ENCODE assay signal across 23 cellular contexts in the genomic region with DNA sequence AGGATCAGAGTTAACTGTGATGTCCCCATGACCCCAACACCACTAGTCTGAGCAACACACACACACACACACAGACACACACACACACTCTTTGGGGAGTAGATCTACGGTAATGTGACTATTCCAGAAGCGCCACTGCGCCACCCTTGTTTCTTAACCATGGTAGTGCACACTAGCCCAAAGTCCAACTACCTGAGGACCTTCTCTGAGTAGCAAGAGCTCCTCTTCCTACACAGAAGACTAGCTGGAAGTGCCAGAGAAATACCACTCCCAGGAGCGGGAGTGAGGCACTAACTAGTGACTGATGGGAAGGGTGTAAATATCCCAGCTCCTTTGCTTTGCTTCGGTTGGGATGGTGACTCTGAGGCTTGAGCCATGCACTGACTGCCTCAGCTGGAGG.
"Had no signal": no experiment of that assay in that cellular context is flagged by ENCODE, and none has a peak within 500 bp of the region (broad histone marks: within the 10 kb centered on the region; RNA-seq: fewer than 3 reads in every experiment).

No MANE protein-coding gene starts in this region.

- H3K4me1 ChIP-seq: colonic mucosa, esophagus squamous epithelium, gastrocnemius medialis, heart right ventricle, left lung, lower lobe of right lung had no signal

- H3K4me3 ChIP-seq: colonic mucosa, esophagus squamous epithelium, gastrocnemius medialis, heart right ventricle, left lung, lower lobe of right lung, mucosa of descending colon had no signal

- H3K9me3 Mint-ChIP-seq: dendritic cell treated with granulocyte-macrophage colony-stimulating factor and Interleukin-4, amounts not matched to agents 40 ng/mL and 50 ng/mL, for 4 days; effector memory CD8-positive, alpha-beta T cell; memory B cell; mesothelial cell of epicardium; naive B cell; naive thymus-derived CD8-positive, alpha-beta T cell had no signal

- H3K36me3 Mint-ChIP-seq: memory B cell, mesothelial cell of epicardium had no signal

- H3K27ac Mint-ChIP-seq: dendritic cell treated with granulocyte-macrophage colony-stimulating factor and Interleukin-4, amounts not matched to agents 40 ng/mL and 50 ng/mL, for 4 days; effector memory CD8-positive, alpha-beta T cell; memory B cell; mesothelial cell of epicardium; naive thymus-derived CD8-positive, alpha-beta T cell had no signal

- ATAC-seq: effector memory CD8-positive, alpha-beta T cell; gastrocnemius medialis; heart right ventricle; left cardiac atrium; left lung; left ventricle myocardium superior; lower lobe of right lung; mucosa of descending colon; naive thymus-derived CD8-positive, alpha-beta T cell had no signal

- H3K36me3 ChIP-seq: colonic mucosa, esophagus squamous epithelium, gastrocnemius medialis, heart right ventricle, left lung, lower lobe of right lung had no signal

- H3K27me3 Mint-ChIP-seq: dendritic cell treated with granulocyte-macrophage colony-stimulating factor and Interleukin-4, amounts not matched to agents 40 ng/mL and 50 ng/mL, for 4 days; memory B cell; naive B cell; naive thymus-derived CD8-positive, alpha-beta T cell had no signal

- H3K4me3 Mint-ChIP-seq: dendritic cell treated with granulocyte-macrophage colony-stimulating factor and Interleukin-4, amounts not matched to agents 40 ng/mL and 50 ng/mL, for 4 days; effector memory CD8-positive, alpha-beta T cell; memory B cell; mesothelial cell of epicardium; naive B cell; naive thymus-derived CD8-positive, alpha-beta T cell had no signal

- DNase-seq: colonic mucosa; cortex of kidney; effector CD8-positive, alpha-beta T cell; effector memory CD8-positive, alpha-beta T cell; esophagus squamous epithelium; foreskin fibroblast; foreskin melanocyte; gastrocnemius medialis; glutamatergic neuron; head of caudate nucleus; heart right ventricle; hippocampal formation; left cardiac atrium; left lung; left ventricle myocardium superior; lower lobe of right lung; mammary epithelial cell; mucosa of descending colon; naive B cell; naive thymus-derived CD8-positive, alpha-beta T cell had no signal

- H3K4me1 Mint-ChIP-seq: memory B cell; mesothelial cell of epicardium; naive B cell; naive thymus-derived CD8-positive, alpha-beta T cell had no signal

- H3K9me3 ChIP-seq: colonic mucosa, esophagus squamous epithelium, gastrocnemius medialis, left lung, lower lobe of right lung, mucosa of descending colon had no signal

- H3K27me3 ChIP-seq: colonic mucosa, esophagus squamous epithelium, gastrocnemius medialis, heart right ventricle, left lung had no signal

- H3K27ac ChIP-seq: colonic mucosa, esophagus squamous epithelium, gastrocnemius medialis, heart right ventricle, left lung, lower lobe of right lung had no signal
